1 cellular context compared by ENCODE assay signal in the genomic region with DNA sequence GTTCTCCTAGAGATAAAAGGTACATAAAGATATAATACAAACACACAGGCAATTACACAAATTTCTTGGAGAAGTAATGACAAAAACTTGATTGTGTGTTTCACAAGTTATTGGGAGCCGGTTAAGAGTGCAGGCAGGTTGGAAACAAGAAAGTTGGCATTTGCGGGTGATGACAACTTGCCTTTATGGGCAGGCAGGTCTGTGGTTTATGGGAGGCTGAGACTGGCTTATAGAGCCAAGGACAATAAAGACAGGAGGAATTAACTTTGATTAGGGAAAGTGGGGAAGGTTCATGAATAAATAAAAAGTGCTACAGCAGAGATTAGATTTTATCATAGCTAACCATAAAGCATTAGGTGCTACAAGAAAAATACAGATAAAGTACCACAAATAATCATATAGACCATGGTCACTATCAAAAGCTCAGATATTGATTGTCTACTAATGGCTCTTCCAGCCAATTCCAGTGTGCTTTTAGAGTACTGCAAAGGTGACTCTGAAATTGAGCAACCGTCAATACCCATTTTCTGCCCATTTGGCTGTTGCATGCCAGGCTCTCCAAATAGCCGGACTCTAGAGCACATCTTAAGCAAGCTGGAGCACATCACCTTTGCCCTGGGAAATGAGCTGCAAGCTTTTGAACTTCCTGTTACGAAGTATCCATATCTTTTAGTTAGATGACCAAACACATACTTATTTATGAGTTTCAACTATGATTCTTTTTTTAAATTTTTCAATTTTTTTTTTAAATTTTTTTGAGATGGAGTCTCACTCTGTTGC.
TF ChIP-seq lines count a peak whose summit lies in the region.

No MANE protein-coding gene starts in this region.

TF ChIP-seq in WTC11, 78 proteins besides CTCF, POLR2A, EP300 and RAD21:
- no peak for TF ChIP-seq ZMAT4 (CRISPR knock-in tag; IDR thresholded peaks at IDR 0.05)
- no peak for TF ChIP-seq SOX15 (CRISPR knock-in tag; IDR thresholded peaks at IDR 0.05)
- TF ChIP-seq ATF1 (CRISPR knock-in tag; IDR thresholded peaks at IDR 0.05): no peak
- no peak for TF ChIP-seq ZNF263 (CRISPR knock-in tag; IDR thresholded peaks at IDR 0.05; ENCODE audit: low read depth)
- TF ChIP-seq ZNF396 (CRISPR knock-in tag; IDR thresholded peaks at IDR 0.05; ENCODE audit: borderline replicate concordance): no peak
- TF ChIP-seq FOXP4 (CRISPR knock-in tag; IDR thresholded peaks at IDR 0.05): no peak
- no peak for TF ChIP-seq CREM (CRISPR knock-in tag; IDR thresholded peaks at IDR 0.05)
